8 cellular contexts compared by ENCODE assay signal in genomic region chr6:88963139-88964090, GRCh38. TPM values are rescaled to one million over a fixed set of nuclear protein-coding genes. Genes with fewer than 3 reads are reported as not detected.
DNase-seq lines count a peak whose midpoint lies in the region; ATAC-seq, FAIRE-seq and TF ChIP-seq lines count a peak whose summit lies in the region.

Gene RNGTT, minus strand, starts transcription at chr6:88963618. Its CDS starts 209 bp downstream, at chr6:88963409.

- in situ Hi-C loops in HepG2 (cut with HindIII; ENCODE audit: extremely low pct_ligation_motif_present, low pct_unique_long_range_greater_than_20kb), result no loop called here

- no peaks in the 10 kb centered on the region; a peak in 1 of 5 replicates for H3K27me3 ChIP-seq in HepG2 (ENCODE audit: control insufficient read depth in 1 of 2, insufficient read depth in 2 of 2, low read length in 2 of 2)

- no peak; a peak in 1 of 4 replicates for TF ChIP-seq EP300 in HepG2 (IDR thresholded peaks at IDR 0.05; ENCODE audit: low read depth in 2 of 2, low read length in 2 of 2)
- TF ChIP-seq EP300 in HepG2 (CRISPR knock-in tag; IDR thresholded peaks at IDR 0.05; ENCODE audit: borderline replicate concordance), result no peak; the same call in 1 of the 2 replicates

- BruUV-seq in HepG2 (replicated peaks; lab: Mats Ljungman, UMichigan), result TSS peak; percentile 63

- peaks cover 0 to 2% of the 10 kb centered on the region in 2 experiments; a peak in 1 of 5 replicates for H3K36me3 ChIP-seq in HepG2 (replicated peaks in 1 of 2; ENCODE audit: control insufficient read depth in 1 of 2, insufficient read depth in 2 of 2, low read length in 2 of 2)

- peak within 1 kb of the TSS; percentile 82 for H3K4me2 ChIP-seq in HepG2 (ENCODE audit: low read depth, low read length)

- no peak for TF ChIP-seq CTCF in C4-2B (conservative IDR thresholded peaks at IDR 0.05)
- TF ChIP-seq CTCF in HepG2 (CRISPR knock-in tag; IDR thresholded peaks at IDR 0.05), result 0 out of 2 replicates have a peak, but pooled peaks have one; percentile 15

- POLR2A ChIA-PET in HepG2 (lab: Yijun Ruan, JAX), result interaction anchor here (0.6 to 1.7 kb wide), 11 partner anchors 10 to 1164 kb away, joined by 3 to 19 read pairs (median 3); partner anchors contain the start of genes PM20D2, PNRC1 and UBE2J1

- H3K27ac ChIP-seq in C4-2B (peak within 1 kb of the TSS; percentile 76), HepG2 (ENCODE audit: extremely low read length, insufficient read depth, low read length) (peak within 1 kb of the TSS; percentile 84)

- CTCF ChIA-PET in HepG2 (lab: Yijun Ruan, JAX; ENCODE audit: low intra/inter-chr PET ratio, low total read pairs), result no interaction called here

- H3K4me1 ChIP-seq in HepG2 (ENCODE audit: insufficient read depth, low read length), result peaks cover 72% of the 10 kb centered on the region

- no peaks in the 10 kb centered on the region for H4K20me1 ChIP-seq in HepG2 (ENCODE audit: insufficient read depth, low read length)

- intact Hi-C loops in HepG2 (cut with micrococcal nuclease; ENCODE audit: unreplicated experiment), result no loop called here

- DNase-seq in NCI-H774 (lab: John Stamatoyannopoulos, UW) (peak; percentile 100), dermis microvascular lymphatic vessel endothelial cell (ENCODE audit: low read depth in 2 of 2) (peak; percentile 92 to 97), HepG2 (ENCODE audit: low spot score) (peak; percentile 97)
- peak; percentile 98 for DNase-seq in activated CD4-positive, alpha-beta T cell treated with anti-CD3 and anti-CD28 coated beads, Interleukin-2, amount 50 U/mL, for 4 hours
- peak; percentile 99 for DNase-seq in stimulated activated CD4-positive, alpha-beta T cell treated with anti-CD3 and anti-CD28 coated beads, Interleukin-4, amount 100 ng/mL, for 1 hour

- ATAC-seq in GM19395 (IDR thresholded peaks at IDR 0.05; ENCODE audit: unreplicated experiment) (peak; percentile 98), HG03565 (IDR thresholded peaks at IDR 0.05; ENCODE audit: unreplicated experiment) (peak; percentile 92), HepG2 (peak; percentile 96)

- H3K9me3 ChIP-seq in HepG2 (ENCODE audit: low read length), result no peaks in the 10 kb centered on the region

- FAIRE-seq in HepG2 (lab: Jason Lieb, UNC), result peak; percentile 51

- H3K4me3 ChIP-seq in HepG2 (replicated peaks in 1 of 3; ENCODE audit: insufficient read depth in 1 of 3, low read depth in 2 of 3, low read length in 3 of 3), result peak within 1 kb of the TSS; percentile 86 to 93 (median 90)

- peak within 1 kb of the TSS; percentile 89 for H2AFZ ChIP-seq in HepG2 (ENCODE audit: low read length)

- H3K79me2 ChIP-seq in HepG2 (ENCODE audit: insufficient read depth, low read length), result peaks cover 57% of the 10 kb centered on the region

- H3K9ac ChIP-seq in HepG2 (ENCODE audit: insufficient read depth, low read depth, low read length), result peak within 1 kb of the TSS; percentile 93

- no peak for TF ChIP-seq RAD21 in HepG2 (CRISPR knock-in tag; IDR thresholded peaks at IDR 0.05)

- under 1% methylated on average over 45 of the region's 74 CpGs for WGBS in HepG2 (ENCODE audit: low lambda C conversion rate)

- peak; percentile 63 to 69 for TF ChIP-seq POLR2A in HepG2 (IDR thresholded peaks at IDR 0.05; ENCODE audit: insufficient read depth in 1 of 2, low read depth in 2 of 2, low read length in 2 of 2)

TF ChIP-seq in HepG2, 621 proteins besides CTCF, POLR2A, EP300 and RAD21 (continues in another document):
- TF ChIP-seq ZNF256 (CRISPR knock-in tag; conservative IDR thresholded peaks at IDR 0.05) (peak; percentile 84), HMG20A (CRISPR knock-in tag; IDR thresholded peaks at IDR 0.05; ENCODE audit: borderline replicate concordance) (no peak; the same call in 1 of the 2 replicates), POGZ (CRISPR knock-in tag; IDR thresholded peaks at IDR 0.05) (peak; percentile 92), ZNF567 (CRISPR knock-in tag; IDR thresholded peaks at IDR 0.05; ENCODE audit: borderline replicate concordance) (0 out of 2 replicates have a peak, but pooled peaks have one; percentile 25), ZFP41 (CRISPR knock-in tag; IDR thresholded peaks at IDR 0.05; ENCODE audit: borderline replicate concordance) (no peak), MEF2D (CRISPR knock-in tag; IDR thresholded peaks at IDR 0.05) (peak; percentile 44; the same call in 1 of the 2 replicates), NR0B2 (CRISPR knock-in tag; IDR thresholded peaks at IDR 0.05) (no peak), ZNF549 (CRISPR knock-in tag; IDR thresholded peaks at IDR 0.05) (no peak), TARDBP (CRISPR knock-in tag; IDR thresholded peaks at IDR 0.05) (peak; percentile 69; the same call in 1 of the 2 replicates)
- TF ChIP-seq, protein P1, sequence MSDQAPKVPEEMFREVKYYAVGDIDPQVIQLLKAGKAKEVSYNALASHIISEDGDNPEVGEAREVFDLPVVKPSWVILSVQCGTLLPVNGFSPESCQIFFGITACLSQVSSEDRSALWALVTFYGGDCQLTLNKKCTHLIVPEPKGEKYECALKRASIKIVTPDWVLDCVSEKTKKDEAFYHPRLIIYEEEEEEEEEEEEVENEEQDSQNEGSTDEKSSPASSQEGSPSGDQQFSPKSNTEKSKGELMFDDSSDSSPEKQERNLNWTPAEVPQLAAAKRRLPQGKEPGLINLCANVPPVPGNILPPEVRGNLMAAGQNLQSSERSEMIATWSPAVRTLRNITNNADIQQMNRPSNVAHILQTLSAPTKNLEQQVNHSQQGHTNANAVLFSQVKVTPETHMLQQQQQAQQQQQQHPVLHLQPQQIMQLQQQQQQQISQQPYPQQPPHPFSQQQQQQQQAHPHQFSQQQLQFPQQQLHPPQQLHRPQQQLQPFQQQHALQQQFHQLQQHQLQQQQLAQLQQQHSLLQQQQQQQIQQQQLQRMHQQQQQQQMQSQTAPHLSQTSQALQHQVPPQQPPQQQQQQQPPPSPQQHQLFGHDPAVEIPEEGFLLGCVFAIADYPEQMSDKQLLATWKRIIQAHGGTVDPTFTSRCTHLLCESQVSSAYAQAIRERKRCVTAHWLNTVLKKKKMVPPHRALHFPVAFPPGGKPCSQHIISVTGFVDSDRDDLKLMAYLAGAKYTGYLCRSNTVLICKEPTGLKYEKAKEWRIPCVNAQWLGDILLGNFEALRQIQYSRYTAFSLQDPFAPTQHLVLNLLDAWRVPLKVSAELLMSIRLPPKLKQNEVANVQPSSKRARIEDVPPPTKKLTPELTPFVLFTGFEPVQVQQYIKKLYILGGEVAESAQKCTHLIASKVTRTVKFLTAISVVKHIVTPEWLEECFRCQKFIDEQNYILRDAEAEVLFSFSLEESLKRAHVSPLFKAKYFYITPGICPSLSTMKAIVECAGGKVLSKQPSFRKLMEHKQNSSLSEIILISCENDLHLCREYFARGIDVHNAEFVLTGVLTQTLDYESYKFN (CRISPR knock-in tag; conservative IDR thresholded peaks at IDR 0.05), result peak; percentile 49
- TF ChIP-seq, protein P2, sequence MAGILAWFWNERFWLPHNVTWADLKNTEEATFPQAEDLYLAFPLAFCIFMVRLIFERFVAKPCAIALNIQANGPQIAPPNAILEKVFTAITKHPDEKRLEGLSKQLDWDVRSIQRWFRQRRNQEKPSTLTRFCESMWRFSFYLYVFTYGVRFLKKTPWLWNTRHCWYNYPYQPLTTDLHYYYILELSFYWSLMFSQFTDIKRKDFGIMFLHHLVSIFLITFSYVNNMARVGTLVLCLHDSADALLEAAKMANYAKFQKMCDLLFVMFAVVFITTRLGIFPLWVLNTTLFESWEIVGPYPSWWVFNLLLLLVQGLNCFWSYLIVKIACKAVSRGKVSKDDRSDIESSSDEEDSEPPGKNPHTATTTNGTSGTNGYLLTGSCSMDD (CRISPR knock-in tag; IDR thresholded peaks at IDR 0.05), result no peak
- TF ChIP-seq, protein P3, sequence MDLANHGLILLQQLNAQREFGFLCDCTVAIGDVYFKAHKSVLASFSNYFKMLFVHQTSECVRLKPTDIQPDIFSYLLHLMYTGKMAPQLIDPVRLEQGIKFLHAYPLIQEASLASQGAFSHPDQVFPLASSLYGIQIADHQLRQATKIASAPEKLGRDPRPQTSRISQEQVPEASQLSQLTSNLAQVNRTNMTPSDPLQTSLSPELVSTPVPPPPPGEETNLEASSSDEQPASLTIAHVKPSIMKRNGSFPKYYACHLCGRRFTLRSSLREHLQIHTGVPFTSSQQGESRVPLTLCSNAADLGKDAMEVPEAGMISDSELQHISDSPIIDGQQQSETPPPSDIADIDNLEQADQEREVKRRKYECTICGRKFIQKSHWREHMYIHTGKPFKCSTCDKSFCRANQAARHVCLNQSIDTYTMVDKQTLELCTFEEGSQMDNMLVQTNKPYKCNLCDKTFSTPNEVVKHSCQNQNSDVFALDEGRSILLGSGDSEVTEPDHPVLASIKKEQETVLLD (CRISPR knock-in tag; IDR thresholded peaks at IDR 0.05; ENCODE audit: low read depth), result no peak

RNA-seq across cellular contexts. Expression of gene RNGTT, which starts in this region (rescaled TPM):
- total RNA-seq in dermis microvascular lymphatic vessel endothelial cell (8.9 TPM in 2 replicates), HepG2 (2016; rRNA removed; fragmentation: Illumina TruSeq; extraction: Trizol) (22.6 and 27.8 TPM in 2 replicates)
- 9.6 and 10.9 TPM in 2 replicates for total RNA-seq in HepG2 (2016; cell fraction: cytosol; rRNA removed; fragmentation: Illumina TruSeq; extraction: Trizol; ENCODE audit: low read depth)
- 22.5 and 29.5 TPM in 2 replicates for total RNA-seq in HepG2 (2016; cell fraction: insoluble cytoplasmic fraction; rRNA removed; fragmentation: Illumina TruSeq; extraction: Trizol)
- total RNA-seq in HepG2 (2016; cell fraction: membrane; rRNA removed; fragmentation: Illumina TruSeq; extraction: Trizol), result 7.0 and 7.3 TPM in 2 replicates
- total RNA-seq in HepG2 (2016; cell fraction: nucleus; rRNA removed; fragmentation: Illumina TruSeq; extraction: Trizol), result 33.0 and 33.7 TPM in 2 replicates
- 5.6 and 6.0 TPM in 2 replicates for polyA plus RNA-seq in HepG2 (2011; rRNA removed)
- 2.5 and 3.9 TPM in 2 replicates for polyA plus RNA-seq in HepG2 (2011; cell fraction: cytosol; rRNA removed)
- 7.0 and 7.7 TPM in 2 replicates for polyA plus RNA-seq in HepG2 (2011; cell fraction: nucleus; rRNA removed)
- polyA plus RNA-seq in HepG2 (2012), result 9.8 and 10.1 TPM in 2 replicates
- 0.67 and 0.70 TPM in 2 replicates for polyA plus RNA-seq in HepG2 (2016; cell fraction: cytosol; fragmentation: Illumina TruSeq; extraction: Trizol; ENCODE audit: low read depth)
- polyA plus RNA-seq in HepG2 (2016; cell fraction: insoluble cytoplasmic fraction; fragmentation: Illumina TruSeq; extraction: Trizol; ENCODE audit: low read depth), result 19.1 and 21.4 TPM in 2 replicates
- 2.3 and 2.4 TPM in 2 replicates for polyA plus RNA-seq in HepG2 (2016; cell fraction: membrane; fragmentation: Illumina TruSeq; extraction: Trizol; ENCODE audit: low read depth)
- polyA plus RNA-seq in HepG2 (2016; cell fraction: nucleus; fragmentation: Illumina TruSeq; extraction: Trizol; ENCODE audit: insufficient read depth, low read depth), result 11.7 and 13.7 TPM in 2 replicates
- polyA minus RNA-seq in HepG2 (2011; rRNA and poly(A)+ RNA removed; ENCODE audit: low replicate concordance), result 5.2 and 6.4 TPM in 2 replicates
- 7.4 and 8.7 TPM in 2 replicates for polyA minus RNA-seq in HepG2 (2011; cell fraction: cytosol; rRNA and poly(A)+ RNA removed)
- polyA minus RNA-seq in HepG2 (2011; cell fraction: nucleus; rRNA and poly(A)+ RNA removed), result 34.9 and 46.0 TPM in 2 replicates

Comparison
In these comparisons a context has a peak if more than half of its experiments do, and no peak if none do; other contexts are left out.
1. Peak in every context shown above with its lines: DNase-seq, ATAC-seq, H3K4me3 ChIP-seq and H3K27ac ChIP-seq.